Comparison of ENCODE assay signal across 26 cellular contexts in the genomic region with DNA sequence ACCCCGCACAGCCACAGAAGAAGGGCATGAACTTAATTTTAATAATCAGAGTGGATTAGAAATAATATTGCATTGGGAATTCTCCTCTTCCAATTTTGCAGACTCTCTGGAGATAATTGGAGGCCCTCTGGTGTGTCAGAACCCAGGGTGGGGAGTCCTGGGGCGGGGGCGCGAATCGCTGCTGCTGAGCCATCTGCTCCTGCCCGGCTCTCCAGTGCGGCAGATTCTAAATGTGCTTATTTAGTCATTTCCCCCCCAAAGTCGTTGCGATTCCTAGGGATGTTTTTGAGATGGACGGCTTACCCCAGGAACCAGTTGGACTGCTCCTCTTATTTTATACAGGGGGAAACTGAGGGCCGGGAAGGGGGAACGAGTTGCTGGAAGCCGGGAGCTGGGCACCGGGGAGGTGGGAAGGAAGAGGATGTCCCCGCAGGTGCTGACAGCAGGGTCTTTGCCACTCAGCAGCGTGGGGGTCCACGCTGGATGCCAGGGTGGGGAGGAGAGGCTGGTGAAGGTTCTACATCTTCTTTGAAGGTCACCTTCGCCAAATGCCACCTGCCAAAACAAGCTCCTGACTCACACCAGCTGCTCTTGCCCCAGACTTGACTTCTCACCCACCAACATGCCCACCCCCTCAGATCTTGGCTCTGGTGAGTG.
"Had no signal": no experiment of that assay in that cellular context is flagged by ENCODE, and none has a peak within 500 bp of the region (broad histone marks: within the 10 kb centered on the region; RNA-seq: fewer than 3 reads in every experiment).

No MANE protein-coding gene starts in this region.

- H3K27ac Mint-ChIP-seq: mesothelial cell of epicardium; nephron progenitor cell; progenitor cell of endocrine pancreas; stimulated activated memory B cell treated with anti-CD40 and anti-IgM and Interleukin-4, amounts not matched to agents 10 μg/mL and 1 μg/mL and 100 μg/mL, for 72 hours; type B pancreatic cell had no signal

- H3K4me3 Mint-ChIP-seq: mesothelial cell of epicardium; naive B cell; nephron progenitor cell; stimulated activated memory B cell treated with anti-CD40 and anti-IgM and Interleukin-4, amounts not matched to agents 10 μg/mL and 1 μg/mL and 100 μg/mL, for 72 hours; type B pancreatic cell had no signal

- FAIRE-seq: endothelial cell of umbilical vein, kidney, pancreas had no signal

- H3K4me1 Mint-ChIP-seq: mesothelial cell of epicardium; naive B cell; stimulated activated memory B cell treated with anti-CD40 and anti-IgM and Interleukin-4, amounts not matched to agents 10 μg/mL and 1 μg/mL and 100 μg/mL, for 72 hours had no signal

- H3K36me3 Mint-ChIP-seq: mesothelial cell of epicardium; naive B cell; stimulated activated memory B cell treated with anti-CD40 and anti-IgM and Interleukin-4, amounts not matched to agents 10 μg/mL and 1 μg/mL and 100 μg/mL, for 72 hours; type B pancreatic cell had no signal

- H3K9me3 Mint-ChIP-seq: mesothelial cell of epicardium; naive B cell; nephron progenitor cell; stimulated activated memory B cell treated with anti-CD40 and anti-IgM and Interleukin-4, amounts not matched to agents 10 μg/mL and 1 μg/mL and 100 μg/mL, for 72 hours; type B pancreatic cell had no signal

- H3K27ac ChIP-seq: coronary artery, esophagus muscularis mucosa, foreskin keratinocyte, gastroesophageal sphincter, heart left ventricle, hepatocyte, pancreas, right lobe of liver, testis, tibial artery had no signal

- DNase-seq: dermis blood vessel endothelial cell; effector memory CD4-positive, alpha-beta T cell; foreskin keratinocyte; heart left ventricle; kidney; mesenchymal stem cell; mucosa of descending colon; naive B cell; nephron progenitor cell; occipital lobe; pancreas; right lobe of liver; stimulated activated CD4-positive, alpha-beta T cell treated with anti-CD3 and anti-CD28 coated beads, Interleukin-4, amount 100 ng/mL, for 4 hours; stimulated activated naive CD8-positive, alpha-beta T cell treated with anti-CD3 and anti-CD28 coated beads, Interleukin-15, Interleukin-2, amounts not matched to agents 100 U/mL and 50 U/mL, for 24 hours; substantia nigra; testis had no signal
